ENCODE assay signal across 1 cellular context in genomic region chr12:53483225-53483978, GRCh38.
A peak's percentile ranks its signal among the peaks of the same experiment; 100 is the strongest.
TF ChIP-seq lines count a peak whose summit lies in the region.

No MANE protein-coding gene starts in this region.

TF ChIP-seq in endothelial cell of umbilical vein, 7 proteins besides CTCF, POLR2A, EP300 and RAD21:
- peak; percentile 19 for TF ChIP-seq POLR2AphosphoS5 (IDR thresholded peaks at IDR 0.05; ENCODE audit: insufficient read depth, low read depth, low read length)
- TF ChIP-seq GATA2 (IDR thresholded peaks at IDR 0.05; ENCODE audit: insufficient read depth, insufficient read length, low read depth, low read length), result no peak
TF ChIP-seq in endothelial cell of umbilical vein: peak in this region for 1.
